In genomic region chr20:36270744-36271638, GRCh38 we compare ENCODE assay signal across 1 cellular context.
TF ChIP-seq lines count a peak whose summit lies in the region.

No MANE protein-coding gene starts in this region.

TF ChIP-seq in H1, 55 proteins besides CTCF, POLR2A, EP300 and RAD21:
- TF ChIP-seq GABPA (IDR thresholded peaks at IDR 0.05; ENCODE audit: borderline replicate concordance, insufficient read depth, low read length): peak; percentile 73; the same call in 1 of the 2 replicates
- no peak for TF ChIP-seq YY1 (IDR thresholded peaks at IDR 0.05; ENCODE audit: low read depth, low read length)
